In the genomic region with DNA sequence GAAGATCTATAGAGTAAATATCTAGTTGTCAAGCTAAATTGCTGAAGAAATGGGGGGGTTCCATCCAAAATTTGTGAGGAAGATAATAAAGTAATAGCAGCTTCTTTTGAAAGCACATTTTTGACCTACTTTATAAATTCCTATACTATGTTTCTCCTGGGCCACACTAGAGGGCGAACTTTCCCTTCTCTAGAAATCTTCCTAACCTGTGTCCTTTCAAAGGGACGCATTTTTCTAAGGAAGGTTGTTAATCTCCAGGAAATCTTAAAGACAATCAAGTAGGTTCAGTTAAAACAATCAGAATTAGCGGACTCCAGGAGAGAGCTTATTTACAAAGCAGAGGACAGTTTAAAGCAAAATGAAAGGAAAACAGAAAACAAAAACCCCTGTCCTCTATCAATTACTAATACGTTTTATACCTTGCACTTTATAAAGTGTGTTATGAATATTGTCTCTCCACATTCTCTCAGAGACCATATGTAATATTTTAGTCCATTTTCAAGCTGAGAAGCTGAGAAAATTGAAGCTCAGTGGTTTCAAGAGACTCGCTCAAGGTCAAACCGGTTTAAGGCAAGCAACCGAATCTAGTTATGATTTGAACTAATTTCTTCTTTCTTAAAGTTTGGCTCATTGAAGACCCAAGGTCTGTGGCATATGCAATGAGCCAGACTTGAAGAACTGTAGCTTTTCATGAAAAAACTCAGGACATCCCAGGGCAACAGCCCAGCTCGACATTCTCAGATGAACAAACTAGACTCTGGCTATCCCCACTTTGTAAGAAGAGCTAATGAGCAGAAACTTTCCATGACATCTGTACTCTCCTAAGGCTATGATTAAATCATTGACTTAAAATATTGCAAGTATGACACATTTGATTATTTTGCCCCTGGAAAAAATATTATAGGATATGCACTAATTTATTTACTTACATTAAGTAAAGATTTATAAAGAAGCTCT, we compare ENCODE assay signal across 8 cellular contexts.
DNase-seq lines count a peak whose midpoint lies in the region; ATAC-seq and TF ChIP-seq lines count a peak whose summit lies in the region.

No MANE protein-coding gene starts in this region.

- TF ChIP-seq CTCF in cardiac muscle cell (IDR thresholded peaks at IDR 0.05; ENCODE audit: low read depth, low read length), result peak; percentile 71

- no peaks in the 10 kb centered on the region for H3K36me3 ChIP-seq in cardiac muscle cell
- no peaks in the 10 kb centered on the region for H3K36me3 ChIP-seq in adipocyte (ENCODE audit: control insufficient read depth, insufficient read depth, low read length, severe bottlenecking)
- H3K36me3 ChIP-seq in iPS-18a (ENCODE audit: control insufficient read depth, low read depth, low read length), result no peaks in the 10 kb centered on the region

- H3K9ac ChIP-seq in adipocyte (ENCODE audit: low read length) (no peak overlapping the region), iPS-18a (ENCODE audit: low read length) (peak overlapping the region; percentile 34)

- H3K27me3 ChIP-seq in cardiac muscle cell (peaks cover 13% of the 10 kb centered on the region), adipocyte (replicated peaks; ENCODE audit: control insufficient read depth, insufficient read depth, low read length) (peaks cover 17% of the 10 kb centered on the region), iPS-18a (ENCODE audit: control insufficient read depth, insufficient read depth, low read length) (peaks cover 18% of the 10 kb centered on the region)

- intact Hi-C loops in Right ventricle myocardium inferior (cut with DNase I), result no loop called here

- ATAC-seq in Right ventricle myocardium inferior, result no peak
- no peak for ATAC-seq in GM18873 (IDR thresholded peaks at IDR 0.05; ENCODE audit: low FRiP score, unreplicated experiment)

- H3K4me3 ChIP-seq in cardiac muscle cell, result no peak overlapping the region
- H3K4me3 ChIP-seq in adipocyte (ENCODE audit: low read length), result peak overlapping the region; percentile 36
- H3K4me3 ChIP-seq in iPS-18a (ENCODE audit: low read length), result peak overlapping the region; percentile 49

- H3K4me1 ChIP-seq in cardiac muscle cell (ENCODE audit: low read depth) (peaks cover 7% of the 10 kb centered on the region), adipocyte (ENCODE audit: control insufficient read depth, insufficient read depth, low read length) (no peaks in the 10 kb centered on the region), iPS-18a (ENCODE audit: control insufficient read depth, low read depth, low read length) (peaks cover 13% of the 10 kb centered on the region)

- DNase-seq in cardiac muscle cell (ENCODE audit: low read depth in 1 of 2, low spot score in 1 of 2), result peak; percentile 45 to 69
- DNase-seq in Right ventricle myocardium inferior (ENCODE audit: missing footprints), result no peak
- peak; percentile 11 for DNase-seq in NCI-H146 treated with DMSO at 0.1 percent for 48 hours (lab: John Stamatoyannopoulos, UW; ENCODE audit: unreplicated experiment)
- DNase-seq in adipocyte (ENCODE audit: low read depth), result peak; percentile 74
- DNase-seq in ureter (ENCODE audit: low spot score), result no peak
- DNase-seq in NCI-H187 treated with DMSO at 0.1 percent for 48 hours (lab: John Stamatoyannopoulos, UW), result no peak

- H3K27ac ChIP-seq in cardiac muscle cell (no peak overlapping the region), iPS-18a (ENCODE audit: low read length) (no peak overlapping the region)

- H3K9me3 ChIP-seq in cardiac muscle cell (ENCODE audit: low read depth) (no peaks in the 10 kb centered on the region), adipocyte (ENCODE audit: control insufficient read depth, low read length) (peaks cover 7% of the 10 kb centered on the region), iPS-18a (ENCODE audit: control insufficient read depth, low read depth, low read length) (no peaks in the 10 kb centered on the region)

Comparison
In these comparisons a context has a peak if more than half of its experiments do, and no peak if none do; other contexts are left out.
1. DNase-seq: peak in cardiac muscle cell (2 of 2), NCI-H146 treated with DMSO at 0.1 percent for 48 hours (single experiment) and adipocyte (single experiment); none in Right ventricle myocardium inferior (single experiment), ureter (single experiment) and NCI-H187 treated with DMSO at 0.1 percent for 48 hours (single experiment).